In the genomic region with DNA sequence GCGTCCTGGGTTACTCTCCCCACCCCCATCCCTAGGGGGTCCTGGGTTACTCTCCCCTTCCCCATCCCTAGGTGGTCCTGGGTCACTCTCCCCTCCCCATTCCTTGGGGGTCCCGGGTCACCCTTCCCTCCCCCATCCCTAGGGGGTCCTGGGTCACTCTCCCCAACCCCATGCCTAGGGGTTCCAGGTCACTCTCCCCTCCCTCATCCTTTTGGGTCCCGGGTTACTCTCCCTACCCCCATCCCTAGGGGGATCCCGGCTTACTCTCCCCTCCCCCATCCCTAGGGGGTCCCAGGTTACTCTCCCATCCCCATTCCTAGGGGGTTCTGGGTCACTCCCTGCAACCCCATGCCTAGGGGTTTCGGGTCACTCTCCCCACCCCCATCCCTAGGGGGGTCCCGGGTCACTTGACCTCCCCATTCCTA, we compare ENCODE assay signal across 9 cellular contexts. TPM values are rescaled to one million over a fixed set of nuclear protein-coding genes. Genes with fewer than 3 reads are reported as not detected.
DNase-seq lines count a peak whose midpoint lies in the region; ATAC-seq and TF ChIP-seq lines count a peak whose summit lies in the region.
"Had no signal": no experiment of that assay in that cellular context is flagged by ENCODE, and none has a peak within 500 bp of the region (broad histone marks: within the 10 kb centered on the region; RNA-seq: fewer than 3 reads in every experiment).

No MANE protein-coding gene starts in this region.

- intact Hi-C loops in natural killer cell (cut with micrococcal nuclease) = no loop called here

- peaks cover 37% of the 10 kb centered on the region for H3K36me3 Mint-ChIP-seq in natural killer cell treated with Interleukin-12 subunit alpha and Interleukin-12 subunit beta and Interleukin-15 and Interleukin-18, amount 100 ng/mL, for 72 hours
- peaks cover 7% of the 10 kb centered on the region for H3K36me3 Mint-ChIP-seq in natural killer cell

- peaks cover 42 to 46% of the 10 kb centered on the region in 2 donors for H3K4me1 Mint-ChIP-seq in natural killer cell treated with Interleukin-12 subunit alpha and Interleukin-12 subunit beta and Interleukin-15 and Interleukin-18, amount 100 ng/mL, for 72 hours (ENCODE audit: low read depth in 2 of 2)
- peaks cover 27 to 68% of the 10 kb centered on the region in 2 donors for H3K4me1 Mint-ChIP-seq in natural killer cell

- no peaks in the 10 kb centered on the region for H3K27me3 Mint-ChIP-seq in natural killer cell treated with Interleukin-12 subunit alpha and Interleukin-12 subunit beta and Interleukin-15 and Interleukin-18, amount 100 ng/mL, for 72 hours
- no peaks in the 10 kb centered on the region for H3K27me3 Mint-ChIP-seq in natural killer cell (ENCODE audit: low read depth in 2 of 2)

- no peak for TF ChIP-seq CTCF in natural killer cell (IDR thresholded peaks at IDR 0.05)

- H3K4me3 Mint-ChIP-seq in natural killer cell treated with Interleukin-12 subunit alpha and Interleukin-12 subunit beta and Interleukin-15 and Interleukin-18, amount 100 ng/mL, for 72 hours = peak overlapping the region; percentile 89
- no peak overlapping the region for H3K4me3 Mint-ChIP-seq in natural killer cell

- H3K27ac Mint-ChIP-seq in natural killer cell treated with Interleukin-12 subunit alpha and Interleukin-12 subunit beta and Interleukin-15 and Interleukin-18, amount 100 ng/mL, for 72 hours = peak overlapping the region in 1 of 2 donors; percentile 71
- peak overlapping the region in 1 of 2 donors; percentile 92 for H3K27ac Mint-ChIP-seq in natural killer cell

- ATAC-seq in natural killer cell treated with Interleukin-12 subunit alpha and Interleukin-12 subunit beta and Interleukin-15 and Interleukin-18, amount 100 ng/mL, for 72 hours = no peak
- no peak for ATAC-seq in natural killer cell

- peaks cover 29% of the 10 kb centered on the region for H3K9me3 Mint-ChIP-seq in natural killer cell treated with Interleukin-12 subunit alpha and Interleukin-12 subunit beta and Interleukin-15 and Interleukin-18, amount 100 ng/mL, for 72 hours
- peaks cover 7 to 10% of the 10 kb centered on the region in 2 donors for H3K9me3 Mint-ChIP-seq in natural killer cell

- no peak for DNase-seq in natural killer cell treated with Interleukin-12 subunit alpha and Interleukin-12 subunit beta and Interleukin-15 and Interleukin-18, amount 100 ng/mL, for 72 hours (ENCODE audit: low spot score)
- DNase-seq in natural killer cell = no peak
- DNase-seq in activated CD8-positive, alpha-beta memory T cell treated with anti-CD3 and anti-CD28 coated beads, Interleukin-2, amount 50 U/mL, for 4 hours = peak; percentile 21
- DNase-seq in islet precursor cell = peak; percentile 24
- peak; percentile 51 for DNase-seq in ureter (ENCODE audit: low spot score)
- no peak for DNase-seq in germinal center (ENCODE audit: low spot score)
- DNase-seq in amniotic stem cell (lab: John Stamatoyannopoulos, UW) = no peak
- DNase-seq in GM03348 (ENCODE audit: low spot score) = no peak
- DNase-seq: NCI-H510A had no signal

RNA-seq across cellular contexts. Expression of a gene that starts 1.4 kb away (rescaled TPM):
- 10 to 100 TPM; 84.8 to 94.2 TPM for total RNA-seq in natural killer cell treated with Interleukin-12 subunit alpha and Interleukin-12 subunit beta and Interleukin-15 and Interleukin-18, amount 100 ng/mL, for 72 hours
- total RNA-seq in natural killer cell (10 to 100 TPM; 58.5 to 80.3 (median 66.1) TPM), ureter (32.5 TPM)

RNA-seq across cellular contexts. Expression of a gene that starts 59.4 kb away (rescaled TPM):
- 100 to 1,000 TPM; 224 to 343 TPM for total RNA-seq in natural killer cell treated with Interleukin-12 subunit alpha and Interleukin-12 subunit beta and Interleukin-15 and Interleukin-18, amount 100 ng/mL, for 72 hours
- total RNA-seq in natural killer cell (100 to 1,000 TPM; 157 to 197 (median 178) TPM), ureter (391 TPM)

Comparison
In these comparisons a context has a peak if more than half of its experiments do, and no peak if none do; other contexts are left out.
1. DNase-seq: peak in activated CD8-positive, alpha-beta memory T cell treated with anti-CD3 and anti-CD28 coated beads, Interleukin-2, amount 50 U/mL, for 4 hours (single experiment), islet precursor cell (single experiment) and ureter (single experiment); none in natural killer cell treated with Interleukin-12 subunit alpha and Interleukin-12 subunit beta and Interleukin-15 and Interleukin-18, amount 100 ng/mL, for 72 hours (single experiment), natural killer cell (single experiment), germinal center (single experiment), amniotic stem cell (single experiment) and GM03348 (single experiment).